Comparison of ENCODE assay signal across 13 cellular contexts in the genomic region with DNA sequence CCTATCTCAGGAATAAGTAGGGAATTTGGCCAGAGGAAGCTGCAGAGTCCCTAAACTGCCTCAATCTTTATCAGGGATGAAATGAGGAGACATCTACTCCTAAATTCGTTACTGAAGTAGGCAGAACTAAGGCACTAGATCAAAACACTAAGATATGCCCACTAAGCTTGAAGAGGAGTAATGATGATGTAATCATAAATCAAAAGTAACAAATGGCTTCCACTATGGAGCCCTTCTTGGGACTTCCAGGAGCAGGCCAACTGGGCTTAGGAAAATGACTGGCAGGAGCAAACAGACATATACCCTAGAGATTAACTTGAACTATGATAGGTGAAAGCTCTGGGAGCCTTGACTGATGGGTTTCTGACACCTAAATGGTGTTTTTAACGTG. TPM values are rescaled to one million over a fixed set of nuclear protein-coding genes. Genes with fewer than 3 reads are reported as not detected.
DNase-seq lines count a peak whose midpoint lies in the region; ATAC-seq and TF ChIP-seq lines count a peak whose summit lies in the region.
"Had no signal": no experiment of that assay in that cellular context is flagged by ENCODE, and none has a peak within 500 bp of the region (broad histone marks: within the 10 kb centered on the region; RNA-seq: fewer than 3 reads in every experiment).

No MANE protein-coding gene starts in this region.

- intact Hi-C loops in body of pancreas (cut with DNase I): no loop called here
- intact Hi-C loops in activated CD4-positive, alpha-beta memory T cell treated with anti-CD3 and anti-CD28 coated beads for 36 hours (cut with micrococcal nuclease): no loop called here

- ATAC-seq in body of pancreas: no peak
- no peak for ATAC-seq in effector memory CD8-positive, alpha-beta T cell (replicated peaks)

- CTCF ChIA-PET in activated CD4-positive, alpha-beta memory T cell treated with anti-CD3 and anti-CD28 coated beads for 36 hours (lab: Charles Lee): interaction anchor here (1.9 kb wide), 1 partner anchor 28 kb away, joined by 7 read pairs; no protein-coding TSS in a partner anchor
- CTCF ChIA-PET in activated CD4-positive, alpha-beta memory T cell treated with anti-CD3 and anti-CD28 coated beads, Interleukin-2, amount 10 ng/mL, durations not matched to agents 7 days and 5 days (lab: Charles Lee): interaction anchor here (2.8 kb wide), 1 partner anchor 28 kb away, joined by 9 read pairs; no protein-coding TSS in a partner anchor

- H3K27ac Mint-ChIP-seq in HFFc6: peak overlapping the region; percentile 20; the same call in 1 of the 2 replicates
- H3K27ac Mint-ChIP-seq in activated CD4-positive, alpha-beta memory T cell treated with anti-CD3 and anti-CD28 coated beads for 36 hours: no peak overlapping the region
- no peak overlapping the region for H3K27ac Mint-ChIP-seq in effector memory CD8-positive, alpha-beta T cell
- no peak overlapping the region for H3K27ac Mint-ChIP-seq in activated CD4-positive, alpha-beta memory T cell treated with anti-CD3 and anti-CD28 coated beads, Interleukin-2, amount 10 ng/mL, durations not matched to agents 7 days and 5 days

- H3K36me3 ChIP-seq in body of pancreas (replicated peaks in 1 of 2; ENCODE audit: insufficient read depth in 1 of 2, low read depth in 2 of 2): peaks cover 0 to 2% of the 10 kb centered on the region in 2 donors
- no peaks in the 10 kb centered on the region for H3K36me3 ChIP-seq in rectal smooth muscle tissue (ENCODE audit: control insufficient read depth, insufficient read depth, low read length)

- TF ChIP-seq CTCF in HFFc6 (IDR thresholded peaks at IDR 0.05) (no peak), body of pancreas (IDR thresholded peaks at IDR 0.05) (no peak)

- no peaks in the 10 kb centered on the region for H3K9me3 ChIP-seq in body of pancreas
- H3K9me3 ChIP-seq: gastrocnemius medialis had no signal

- H3K4me1 ChIP-seq in body of pancreas (peaks cover 11% of the 10 kb centered on the region), rectal smooth muscle tissue (ENCODE audit: control insufficient read depth, insufficient read depth, low read length) (peaks cover 5% of the 10 kb centered on the region)
- H3K4me1 ChIP-seq: gastrocnemius medialis had no signal

- peaks cover 39% of the 10 kb centered on the region for H3K36me3 Mint-ChIP-seq in HFFc6 (ENCODE audit: low read depth)
- H3K36me3 Mint-ChIP-seq in activated CD4-positive, alpha-beta memory T cell treated with anti-CD3 and anti-CD28 coated beads for 36 hours: peaks cover 74% of the 10 kb centered on the region
- H3K36me3 Mint-ChIP-seq in effector memory CD8-positive, alpha-beta T cell (ENCODE audit: insufficient read depth): peaks cover 14% of the 10 kb centered on the region
- H3K36me3 Mint-ChIP-seq in activated CD4-positive, alpha-beta memory T cell treated with anti-CD3 and anti-CD28 coated beads, Interleukin-2, amount 10 ng/mL, durations not matched to agents 7 days and 5 days (ENCODE audit: low read depth): peaks cover 81% of the 10 kb centered on the region

- H3K4me1 Mint-ChIP-seq in HFFc6 (ENCODE audit: low read depth): peaks cover 16% of the 10 kb centered on the region
- H3K4me1 Mint-ChIP-seq in activated CD4-positive, alpha-beta memory T cell treated with anti-CD3 and anti-CD28 coated beads for 36 hours (ENCODE audit: low read depth): no peaks in the 10 kb centered on the region
- H3K4me1 Mint-ChIP-seq in effector memory CD8-positive, alpha-beta T cell (ENCODE audit: low read depth in 2 of 2): peaks cover 3 to 9% of the 10 kb centered on the region in 2 donors
- peaks cover 2% of the 10 kb centered on the region for H3K4me1 Mint-ChIP-seq in activated CD4-positive, alpha-beta memory T cell treated with anti-CD3 and anti-CD28 coated beads, Interleukin-2, amount 10 ng/mL, durations not matched to agents 7 days and 5 days

- POLR2A ChIA-PET in activated CD4-positive, alpha-beta memory T cell treated with anti-CD3 and anti-CD28 coated beads for 36 hours (lab: Charles Lee): no interaction called here
- POLR2A ChIA-PET in activated CD4-positive, alpha-beta memory T cell treated with anti-CD3 and anti-CD28 coated beads, Interleukin-2, amount 10 ng/mL, durations not matched to agents 7 days and 5 days (lab: Charles Lee): no interaction called here

- no peak overlapping the region for H3K4me3 Mint-ChIP-seq in HFFc6
- no peak overlapping the region for H3K4me3 Mint-ChIP-seq in activated CD4-positive, alpha-beta memory T cell treated with anti-CD3 and anti-CD28 coated beads for 36 hours
- H3K4me3 Mint-ChIP-seq in effector memory CD8-positive, alpha-beta T cell: no peak overlapping the region
- H3K4me3 Mint-ChIP-seq in activated CD4-positive, alpha-beta memory T cell treated with anti-CD3 and anti-CD28 coated beads, Interleukin-2, amount 10 ng/mL, durations not matched to agents 7 days and 5 days: no peak overlapping the region

- no peak for DNase-seq in HFFc6
- no peak for DNase-seq in body of pancreas
- no peak for DNase-seq in activated CD4-positive, alpha-beta memory T cell treated with anti-CD3 and anti-CD28 coated beads for 36 hours
- DNase-seq in effector memory CD8-positive, alpha-beta T cell: no peak
- no peak for DNase-seq in activated CD4-positive, alpha-beta memory T cell treated with anti-CD3 and anti-CD28 coated beads, Interleukin-2, amount 10 ng/mL, durations not matched to agents 7 days and 5 days
- DNase-seq: activated gamma-delta T cell treated with Interleukin-2 at 50 U/mL for 16 hours; DMS79 treated with DMSO at 0.1 percent for 48 hours; gastrocnemius medialis; kidney; NCI-H1105; stimulated activated CD4-positive, alpha-beta T cell treated with anti-CD3 and anti-CD28 coated beads, Interleukin-4, amount 100 ng/mL, for 1 hour had no signal

- no peak overlapping the region for H3K9ac ChIP-seq in rectal smooth muscle tissue (ENCODE audit: low read length)

- H3K27ac ChIP-seq in body of pancreas (peak overlapping the region; percentile 65 to 77 (median 71)), rectal smooth muscle tissue (ENCODE audit: low read depth, low read length) (peak overlapping the region; percentile 61)

- WGBS in body of pancreas, 2 donors: 56 to 58% methylated on average over 2 of the region's 2 CpGs

- H3K4me3 ChIP-seq in body of pancreas (no peak overlapping the region), rectal smooth muscle tissue (ENCODE audit: low read length) (no peak overlapping the region)

- no peaks in the 10 kb centered on the region for H3K9me3 Mint-ChIP-seq in HFFc6
- peaks cover 11% of the 10 kb centered on the region for H3K9me3 Mint-ChIP-seq in activated CD4-positive, alpha-beta memory T cell treated with anti-CD3 and anti-CD28 coated beads for 36 hours
- H3K9me3 Mint-ChIP-seq in effector memory CD8-positive, alpha-beta T cell: no peaks in the 10 kb centered on the region
- peaks cover 4% of the 10 kb centered on the region for H3K9me3 Mint-ChIP-seq in activated CD4-positive, alpha-beta memory T cell treated with anti-CD3 and anti-CD28 coated beads, Interleukin-2, amount 10 ng/mL, durations not matched to agents 7 days and 5 days

- no peaks in the 10 kb centered on the region for H3K27me3 ChIP-seq in body of pancreas
- H3K27me3 ChIP-seq in rectal smooth muscle tissue (ENCODE audit: control insufficient read depth, insufficient read depth, low read length): no peaks in the 10 kb centered on the region

- no peaks in the 10 kb centered on the region; the same call in 1 of the 2 replicates for H3K27me3 Mint-ChIP-seq in HFFc6 (ENCODE audit: insufficient read depth)
- no peaks in the 10 kb centered on the region for H3K27me3 Mint-ChIP-seq in activated CD4-positive, alpha-beta memory T cell treated with anti-CD3 and anti-CD28 coated beads for 36 hours
- H3K27me3 Mint-ChIP-seq in effector memory CD8-positive, alpha-beta T cell: no peaks in the 10 kb centered on the region
- no peaks in the 10 kb centered on the region for H3K27me3 Mint-ChIP-seq in activated CD4-positive, alpha-beta memory T cell treated with anti-CD3 and anti-CD28 coated beads, Interleukin-2, amount 10 ng/mL, durations not matched to agents 7 days and 5 days
- H3K27me3 Mint-ChIP-seq: brain had no signal

- no peak for TF ChIP-seq POLR2A in body of pancreas (IDR thresholded peaks at IDR 0.05)

RNA-seq across cellular contexts. Expression of gene ZSCAN12, which starts 15.4 kb away (rescaled TPM):
- 1 to 10 TPM; 2.4 to 3.1 (median 2.8) TPM for total RNA-seq in HFFc6 (2021; fragmentation: NEBNext Ultra II Directional; extraction: Animal tissue kit (Norgen Biotek cat#: 25700))
- total RNA-seq in body of pancreas: 1 to 10 TPM; 3.0 to 4.9 TPM
- 1 to 10 TPM; 4.1 to 4.4 TPM for total RNA-seq in activated CD4-positive, alpha-beta memory T cell treated with anti-CD3 and anti-CD28 coated beads for 36 hours
- 1 to 10 TPM; 4.6 to 4.9 TPM for total RNA-seq in activated CD4-positive, alpha-beta memory T cell treated with anti-CD3 and anti-CD28 coated beads, Interleukin-2, amount 10 ng/mL, durations not matched to agents 7 days and 5 days

RNA-seq across cellular contexts. Expression of gene ZKSCAN3, which starts 34.4 kb away (rescaled TPM):
- 1 to 10 TPM; 2.8 to 4.2 (median 3.6) TPM for total RNA-seq in HFFc6 (2021; fragmentation: NEBNext Ultra II Directional; extraction: Animal tissue kit (Norgen Biotek cat#: 25700))
- total RNA-seq in body of pancreas: 1 to 10 TPM; 1.3 to 1.6 TPM
- total RNA-seq in activated CD4-positive, alpha-beta memory T cell treated with anti-CD3 and anti-CD28 coated beads for 36 hours: 1 to 10 TPM; 2.2 to 2.7 TPM
- total RNA-seq in activated CD4-positive, alpha-beta memory T cell treated with anti-CD3 and anti-CD28 coated beads, Interleukin-2, amount 10 ng/mL, durations not matched to agents 7 days and 5 days: 1 to 10 TPM; 5.5 to 6.5 TPM

RNA-seq across cellular contexts. Expression of gene ZSCAN31, which starts 48.2 kb away (rescaled TPM):
- 1 to 10 TPM in 2 of 6 experiments, under 1 TPM in 4; 0.64 to 2.0 (median 0.95) TPM for total RNA-seq in HFFc6 (2021; fragmentation: NEBNext Ultra II Directional; extraction: Animal tissue kit (Norgen Biotek cat#: 25700))
- 10 to 100 TPM; 14.0 to 26.4 TPM for total RNA-seq in body of pancreas
- total RNA-seq in activated CD4-positive, alpha-beta memory T cell treated with anti-CD3 and anti-CD28 coated beads for 36 hours: 1 to 10 TPM in 1 of 2 experiments, under 1 TPM in 1; 0.77 to 1.6 TPM
- total RNA-seq in activated CD4-positive, alpha-beta memory T cell treated with anti-CD3 and anti-CD28 coated beads, Interleukin-2, amount 10 ng/mL, durations not matched to agents 7 days and 5 days: 1 to 10 TPM in 1 of 2 experiments, under 1 TPM in 1; 0.88 to 1.0 TPM

RNA-seq across cellular contexts. Expression of gene ZSCAN23, which starts 59.2 kb away (rescaled TPM):
- 1 to 10 TPM in 4 of 6 experiments, under 1 TPM in 2; 0.48 to 1.5 (median 1.0) TPM for total RNA-seq in HFFc6 (2021; fragmentation: NEBNext Ultra II Directional; extraction: Animal tissue kit (Norgen Biotek cat#: 25700))
- 1 to 10 TPM; 2.3 to 8.3 TPM for total RNA-seq in body of pancreas
- 1 to 10 TPM in 1 of 2 experiments, under 1 TPM in 1; 0.83 to 1.1 TPM for total RNA-seq in activated CD4-positive, alpha-beta memory T cell treated with anti-CD3 and anti-CD28 coated beads for 36 hours
- under 1 TPM; 0.38 to 0.45 TPM for total RNA-seq in activated CD4-positive, alpha-beta memory T cell treated with anti-CD3 and anti-CD28 coated beads, Interleukin-2, amount 10 ng/mL, durations not matched to agents 7 days and 5 days

Comparison
In these comparisons a context has a peak if more than half of its experiments do, and no peak if none do; other contexts are left out.
1. RNA of gene ZSCAN31, which starts 48.2 kb away (total RNA-seq): 14.0 to 26.4 TPM in body of pancreas; 0.77 to 1.6 TPM in activated CD4-positive, alpha-beta memory T cell treated with anti-CD3 and anti-CD28 coated beads for 36 hours, 0.88 to 1.0 TPM in activated CD4-positive, alpha-beta memory T cell treated with anti-CD3 and anti-CD28 coated beads, Interleukin-2, amount 10 ng/mL, durations not matched to agents 7 days and 5 days and 0.64 to 2.0 TPM in HFFc6; every median in the first group is over 4 times any median in the second.